In genomic region chr2:204544961-204545860, GRCh38 we compare ENCODE assay signal across 8 cellular contexts. TPM values are rescaled to one million over a fixed set of nuclear protein-coding genes. Genes with fewer than 3 reads are reported as not detected.
DNase-seq lines count a peak whose midpoint lies in the region; ATAC-seq, FAIRE-seq and TF ChIP-seq lines count a peak whose summit lies in the region.

Gene PARD3B (plus strand): TSS chr2:204545475. CDS start chr2:204546000, 525 bp downstream.

- H3K36me3 ChIP-seq in esophagus muscularis mucosa: no peaks in the 10 kb centered on the region

- H3K9me3 ChIP-seq in esophagus muscularis mucosa: no peaks in the 10 kb centered on the region
- H3K9me3 ChIP-seq in mononuclear cell (ENCODE audit: low read depth, low read length): no peaks in the 10 kb centered on the region

- TF ChIP-seq POLR2A in GM12891 (IDR thresholded peaks at IDR 0.05; ENCODE audit: low read depth, low read length) (no peak), esophagus muscularis mucosa (IDR thresholded peaks at IDR 0.05; ENCODE audit: low read depth) (no peak)

- no peak within 1 kb of the TSS for H3K27ac Mint-ChIP-seq in stimulated activated naive CD8-positive, alpha-beta T cell treated with anti-CD3 and anti-CD28 coated beads, Interleukin-15, Interleukin-2, amounts not matched to agents 100 ng/mL and 50 ng/mL, for 24 hours

- peak; percentile 82 for ATAC-seq in HG02642 (IDR thresholded peaks at IDR 0.05; ENCODE audit: poor library complexity, unreplicated experiment)

- intact Hi-C loops in esophagus muscularis mucosa (cut with DNase I): loop anchor here (2.0 kb wide), 1 partner anchor 148 kb away; no protein-coding TSS in a partner anchor

- TF ChIP-seq EP300 in esophagus muscularis mucosa (IDR thresholded peaks at IDR 0.05): no peak

- H3K4me3 ChIP-seq in esophagus muscularis mucosa (peak within 1 kb of the TSS; percentile 86 to 97 (median 93)), mononuclear cell (ENCODE audit: low read length) (peak within 1 kb of the TSS; percentile 29)

- FAIRE-seq in GM12891 (lab: Jason Lieb, UNC): no peak

- peak within 1 kb of the TSS; percentile 89 to 92 (median 90) for H3K27ac ChIP-seq in esophagus muscularis mucosa (replicated peaks in 1 of 4)

- TF ChIP-seq CTCF in esophagus muscularis mucosa (IDR thresholded peaks at IDR 0.05): no peak

- H3K4me3 Mint-ChIP-seq in stimulated activated naive CD8-positive, alpha-beta T cell treated with anti-CD3 and anti-CD28 coated beads, Interleukin-15, Interleukin-2, amounts not matched to agents 100 ng/mL and 50 ng/mL, for 24 hours: peak within 1 kb of the TSS; percentile 82

- 1% methylated on average over 18 of the region's 82 CpGs for WGBS in esophagus muscularis mucosa

- H3K4me1 Mint-ChIP-seq in stimulated activated naive CD8-positive, alpha-beta T cell treated with anti-CD3 and anti-CD28 coated beads, Interleukin-15, Interleukin-2, amounts not matched to agents 100 ng/mL and 50 ng/mL, for 24 hours (ENCODE audit: low read depth): peaks cover 15% of the 10 kb centered on the region

- H3K36me3 Mint-ChIP-seq in stimulated activated naive CD8-positive, alpha-beta T cell treated with anti-CD3 and anti-CD28 coated beads, Interleukin-15, Interleukin-2, amounts not matched to agents 100 ng/mL and 50 ng/mL, for 24 hours (ENCODE audit: low read depth): no peaks in the 10 kb centered on the region

- peaks cover 49% of the 10 kb centered on the region for H3K27me3 Mint-ChIP-seq in stimulated activated naive CD8-positive, alpha-beta T cell treated with anti-CD3 and anti-CD28 coated beads, Interleukin-15, Interleukin-2, amounts not matched to agents 100 ng/mL and 50 ng/mL, for 24 hours

- H3K4me1 ChIP-seq in esophagus muscularis mucosa (peaks cover 7 to 44% (median 43%) of the 10 kb centered on the region in 4 donors), mononuclear cell (ENCODE audit: insufficient read depth, low read length) (peaks cover 8% of the 10 kb centered on the region)

- DNase-seq in GM12891 (ENCODE audit: insufficient read length, low spot score) (peak; percentile 11), NCI-H187 treated with DMSO at 0.1 percent for 48 hours (lab: John Stamatoyannopoulos, UW) (peak; percentile 9), esophagus muscularis mucosa (ENCODE audit: extremely low spot score) (no peak), DMS114 treated with DMSO at 0.1 percent for 48 hours (lab: John Stamatoyannopoulos, UW; ENCODE audit: unreplicated experiment) (no peak)
- DNase-seq in activated CD8-positive, alpha-beta memory T cell treated with anti-CD3 and anti-CD28 coated beads, Interleukin-2, amount 50 U/mL, for 48 hours: peak; percentile 66

- H3K27me3 ChIP-seq in esophagus muscularis mucosa (no peaks in the 10 kb centered on the region), mononuclear cell (ENCODE audit: insufficient read depth, low read length) (peaks cover 38% of the 10 kb centered on the region)

- no peaks in the 10 kb centered on the region for H3K9me3 Mint-ChIP-seq in stimulated activated naive CD8-positive, alpha-beta T cell treated with anti-CD3 and anti-CD28 coated beads, Interleukin-15, Interleukin-2, amounts not matched to agents 100 ng/mL and 50 ng/mL, for 24 hours

TF ChIP-seq in GM12891, 5 proteins besides CTCF, POLR2A, EP300 and RAD21:
- TF ChIP-seq SPI1 (IDR thresholded peaks at IDR 0.05; ENCODE audit: low read depth, low read length): no peak
- no peak for TF ChIP-seq POU2F2 (IDR thresholded peaks at IDR 0.05; ENCODE audit: low read depth, low read length)
- TF ChIP-seq POLR2AphosphoS5 (IDR thresholded peaks at IDR 0.05; ENCODE audit: low read depth, low read length): no peak
- no peak for TF ChIP-seq PAX5 (IDR thresholded peaks at IDR 0.05; ENCODE audit: insufficient read depth, low read length, severe bottlenecking)
- TF ChIP-seq TAF1 (IDR thresholded peaks at IDR 0.05; ENCODE audit: low read depth, low read length): no peak

RNA-seq across cellular contexts. Expression of gene PARD3B, which starts in this region (rescaled TPM):
- polyA plus RNA-seq in GM12891 (2012; ENCODE audit: low read depth, missing spikeins): not detected
- total RNA-seq in esophagus muscularis mucosa (10 to 100 TPM; 24.2 to 40.8 (median 32.5) TPM), mononuclear cell (0.94 TPM)

Comparison
In these comparisons a context has a peak if more than half of its experiments do, and no peak if none do; other contexts are left out.
1. RNA of gene PARD3B (total RNA-seq): 24.2 to 40.8 TPM in esophagus muscularis mucosa; 0.94 TPM in mononuclear cell (single experiment); every median in the first group is over 10 times any median in the second.
2. DNase-seq: peak in GM12891 (single experiment), NCI-H187 treated with DMSO at 0.1 percent for 48 hours (single experiment) and activated CD8-positive, alpha-beta memory T cell treated with anti-CD3 and anti-CD28 coated beads, Interleukin-2, amount 50 U/mL, for 48 hours (single experiment); none in esophagus muscularis mucosa (single experiment) and DMS114 treated with DMSO at 0.1 percent for 48 hours (single experiment).